In the genomic region with DNA sequence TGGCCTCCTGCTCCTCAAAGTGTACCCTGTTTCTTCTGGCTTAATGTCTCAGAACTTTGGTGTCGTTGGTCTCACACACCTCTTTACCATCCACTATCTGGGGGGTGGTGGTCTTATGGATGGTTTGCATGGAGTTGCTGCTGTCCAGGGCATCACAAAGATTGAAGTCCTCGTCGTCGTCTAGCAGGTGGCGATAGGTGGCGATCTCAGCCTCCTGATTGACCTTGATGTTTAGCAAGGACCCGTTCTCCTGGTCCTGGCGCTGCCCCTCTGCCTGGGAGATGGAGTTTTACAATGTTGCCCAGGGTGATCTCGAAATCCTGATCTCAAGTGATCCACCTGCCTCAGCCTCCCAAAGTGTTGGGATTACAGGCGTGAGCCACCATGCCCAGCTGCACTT, we compare ENCODE assay signal across 15 cellular contexts. TPM values are rescaled to one million over a fixed set of nuclear protein-coding genes. Genes with fewer than 3 reads are reported as not detected.
DNase-seq lines count a peak whose midpoint lies in the region; ATAC-seq, FAIRE-seq and TF ChIP-seq lines count a peak whose summit lies in the region.
"Had no signal": no experiment of that assay in that cellular context is flagged by ENCODE, and none has a peak within 500 bp of the region (broad histone marks: within the 10 kb centered on the region; RNA-seq: fewer than 3 reads in every experiment).

No MANE protein-coding gene starts in this region.

- H3K79me2 ChIP-seq in PC-9 (ENCODE audit: low read depth) = no peaks in the 10 kb centered on the region
- no peaks in the 10 kb centered on the region for H3K79me2 ChIP-seq in endothelial cell of umbilical vein (ENCODE audit: control insufficient read depth, insufficient read depth, low read length)

- dilution Hi-C loops in endothelial cell of umbilical vein (cut with MboI; ENCODE audit: extremely low pct_ligation_motif_present, low sequenced_read_pairs) = no loop called here

- H2AFZ ChIP-seq in PC-9 (no peak overlapping the region), endothelial cell of umbilical vein (ENCODE audit: low read depth, low read length) (no peak overlapping the region)

- 0 out of 2 replicates have a peak, but pooled peaks cover 2% of the 10 kb centered on the region for H3K4me1 ChIP-seq in PC-9 (replicated peaks; ENCODE audit: insufficient read depth)
- H3K4me1 ChIP-seq in endothelial cell of umbilical vein (ENCODE audit: control insufficient read depth, extremely low read depth, insufficient read depth, low read length) = no peaks in the 10 kb centered on the region
- no peaks in the 10 kb centered on the region for H3K4me1 ChIP-seq in upper lobe of right lung
- H3K4me1 ChIP-seq: Peyer's patch had no signal

- intact Hi-C loops in PC-9 (cut with micrococcal nuclease; ENCODE audit: unreplicated experiment) (loop anchor here (10.0 kb wide), 1 partner anchor 329 kb away; no protein-coding TSS in a partner anchor), endothelial cell of umbilical vein (cut with micrococcal nuclease) (no loop called here), upper lobe of right lung (cut with DNase I) (no loop called here)

- H3K36me3 ChIP-seq in PC-9 (ENCODE audit: low read depth) = no peaks in the 10 kb centered on the region
- H3K36me3 ChIP-seq in endothelial cell of umbilical vein (ENCODE audit: control insufficient read depth in 2 of 2, extremely low read depth in 1 of 2, insufficient read depth in 2 of 2, low read length in 2 of 2) = no peaks in the 10 kb centered on the region
- no peaks in the 10 kb centered on the region for H3K36me3 ChIP-seq in upper lobe of right lung
- H3K36me3 ChIP-seq: Peyer's patch had no signal

- no peak for TF ChIP-seq POLR2A in endothelial cell of umbilical vein (IDR thresholded peaks at IDR 0.05; ENCODE audit: low read depth, low read length)

- no peaks in the 10 kb centered on the region for H3K9me1 ChIP-seq in endothelial cell of umbilical vein (replicated peaks; ENCODE audit: control insufficient read depth, extremely low read depth, insufficient read depth, low read length)

- H3K27ac ChIP-seq in PC-9 (no peak overlapping the region), endothelial cell of umbilical vein (ENCODE audit: insufficient read depth, low read depth, low read length) (no peak overlapping the region), upper lobe of right lung (no peak overlapping the region)
- H3K27ac ChIP-seq: Peyer's patch had no signal

- no peak overlapping the region for H3K9ac ChIP-seq in endothelial cell of umbilical vein (replicated peaks; ENCODE audit: extremely low read depth, insufficient read depth, low read length)

- no peaks in the 10 kb centered on the region for H3K27me3 ChIP-seq in PC-9 (ENCODE audit: insufficient read depth, low read depth)
- no peaks in the 10 kb centered on the region for H3K27me3 ChIP-seq in endothelial cell of umbilical vein (ENCODE audit: control insufficient read depth in 2 of 2, insufficient read depth in 2 of 2, low read length in 2 of 2)
- no peaks in the 10 kb centered on the region for H3K27me3 ChIP-seq in upper lobe of right lung
- H3K27me3 ChIP-seq: Peyer's patch had no signal

- H4K20me1 ChIP-seq in PC-9 (ENCODE audit: insufficient read depth) = no peaks in the 10 kb centered on the region
- H4K20me1 ChIP-seq in endothelial cell of umbilical vein (replicated peaks; ENCODE audit: control insufficient read depth, extremely low read depth, insufficient read depth, low read length) = no peaks in the 10 kb centered on the region

- TF ChIP-seq CTCF in PC-9 (conservative IDR thresholded peaks at IDR 0.05) = peak; percentile 69
- TF ChIP-seq CTCF in endothelial cell of umbilical vein (IDR thresholded peaks at IDR 0.05; ENCODE audit: extremely low read depth in 1 of 2, insufficient read depth in 1 of 2, low read depth in 1 of 2, low read length in 2 of 2) = peak in 1 of 2 donors; percentile 22
- TF ChIP-seq CTCF in upper lobe of right lung (IDR thresholded peaks at IDR 0.05) = peak; percentile 9

- POLR2A ChIA-PET in PC-9 (lab: Charles Lee; ENCODE audit: unreplicated experiment) (no interaction called here), endothelial cell of umbilical vein (lab: Charles Lee) (no interaction called here)

- H3K4me2 ChIP-seq in PC-9 (0 out of 2 replicates have a peak overlapping the region, but pooled peaks have one; percentile 40), endothelial cell of umbilical vein (ENCODE audit: insufficient read depth, low read length) (no peak overlapping the region)
- H3K4me2 ChIP-seq: smooth muscle cell had no signal

- H3F3A ChIP-seq in PC-9 (ENCODE audit: insufficient read depth, low read depth) = no peaks in the 10 kb centered on the region

- H3K9me2 ChIP-seq in PC-9 (ENCODE audit: insufficient read depth) = no peaks in the 10 kb centered on the region

- BruUV-seq in PC-9 (replicated peaks; lab: Mats Ljungman, UMichigan) (no TSS peak), endothelial cell of umbilical vein (replicated peaks; lab: Mats Ljungman, UMichigan) (no TSS peak)

- FAIRE-seq in endothelial cell of umbilical vein (lab: Jason Lieb, UNC) = no peak

- CTCF ChIA-PET in PC-9 (lab: Charles Lee) (interaction anchor here (0.7 kb wide), 1 partner anchor 165 kb away, joined by 4 read pairs; no protein-coding TSS in a partner anchor), endothelial cell of umbilical vein (lab: Charles Lee) (no interaction called here)

- DNase-seq in NCI-H82 (lab: John Stamatoyannopoulos, UW) = peak; percentile 70
- no peak for DNase-seq in NCI-H82 treated with DMSO at 0.1 percent for 48 hours (lab: John Stamatoyannopoulos, UW; ENCODE audit: unreplicated experiment)
- DNase-seq in PC-9 = peak in 1 of 2 experiments; percentile 39
- DNase-seq in endothelial cell of umbilical vein (ENCODE audit: low read depth, low spot score) = peak; percentile 31
- no peak for DNase-seq in upper lobe of right lung
- no peak for DNase-seq in COLO829 (ENCODE audit: low spot score)
- DNase-seq in C1 segment of cervical spinal cord (lab: John Stamatoyannopoulos, UW) = no peak
- DNase-seq: activated CD4-positive, alpha-beta T cell treated with anti-CD3 and anti-CD28 coated beads, Interleukin-2, amount 50 U/mL, for 48 hours; aorta; Calu3; immature natural killer cell; occipital lobe; Peyer's patch had no signal

- H3K9me3 ChIP-seq in PC-9 (ENCODE audit: insufficient read depth, low read depth) (no peaks in the 10 kb centered on the region), endothelial cell of umbilical vein (replicated peaks; ENCODE audit: control insufficient read depth, insufficient read depth, low read length) (no peaks in the 10 kb centered on the region), upper lobe of right lung (no peaks in the 10 kb centered on the region)
- H3K9me3 ChIP-seq: Peyer's patch had no signal

- no peak overlapping the region for H3K4me3 ChIP-seq in PC-9
- no peak overlapping the region for H3K4me3 ChIP-seq in endothelial cell of umbilical vein (replicated peaks in 1 of 3; ENCODE audit: insufficient read depth in 1 of 3, low read depth in 1 of 3, low read length in 3 of 3)
- H3K4me3 ChIP-seq in upper lobe of right lung = no peak overlapping the region
- H3K4me3 ChIP-seq: Peyer's patch, smooth muscle cell had no signal

- ATAC-seq in upper lobe of right lung (no peak), HG03097 (IDR thresholded peaks at IDR 0.05; ENCODE audit: low FRiP score, unreplicated experiment) (no peak)

TF ChIP-seq in endothelial cell of umbilical vein, 7 proteins besides CTCF, POLR2A, EP300 and RAD21:
- TF ChIP-seq, protein P1, sequence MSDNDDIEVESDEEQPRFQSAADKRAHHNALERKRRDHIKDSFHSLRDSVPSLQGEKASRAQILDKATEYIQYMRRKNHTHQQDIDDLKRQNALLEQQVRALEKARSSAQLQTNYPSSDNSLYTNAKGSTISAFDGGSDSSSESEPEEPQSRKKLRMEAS (IDR thresholded peaks at IDR 0.05; ENCODE audit: insufficient read depth, insufficient read length) = no peak
- no peak for TF ChIP-seq GATA2 (IDR thresholded peaks at IDR 0.05; ENCODE audit: insufficient read depth, insufficient read length, low read depth, low read length)
- no peak for TF ChIP-seq POLR2AphosphoS5 (IDR thresholded peaks at IDR 0.05; ENCODE audit: insufficient read depth, low read depth, low read length)

RNA-seq across cellular contexts. Expression of gene HELZ, which starts 31.1 kb away (rescaled TPM):
- total RNA-seq in PC-9 (2021) (35.1 and 38.0 TPM in 2 replicates), endothelial cell of umbilical vein (47.3 and 47.5 TPM in 2 replicates), upper lobe of right lung (72.5 TPM)
- 7.5 and 8.0 TPM in 2 replicates for polyA plus RNA-seq in endothelial cell of umbilical vein
- 7.0 and 7.4 TPM in 2 replicates for polyA plus RNA-seq in endothelial cell of umbilical vein (2011; cell fraction: cytosol; rRNA removed)
- polyA plus RNA-seq in endothelial cell of umbilical vein (2011; cell fraction: nucleus; rRNA removed) = 22.2 and 23.1 TPM in 2 replicates
- polyA plus RNA-seq in endothelial cell of umbilical vein (2012) = 9.5 and 19.9 TPM in 2 replicates
- 50.8 and 55.4 TPM in 2 replicates for polyA minus RNA-seq in endothelial cell of umbilical vein
- 17.8 TPM for polyA minus RNA-seq in endothelial cell of umbilical vein (2011; cell fraction: cytosol; rRNA and poly(A)+ RNA removed)
- 96.2 and 138 TPM in 2 replicates for polyA minus RNA-seq in endothelial cell of umbilical vein (2011; cell fraction: nucleus; rRNA and poly(A)+ RNA removed)

Comparison
In these comparisons a context has a peak if more than half of its experiments do, and no peak if none do; other contexts are left out.
1. DNase-seq: peak in NCI-H82 (single experiment) and endothelial cell of umbilical vein (single experiment); none in NCI-H82 treated with DMSO at 0.1 percent for 48 hours (single experiment), upper lobe of right lung (single experiment), COLO829 (single experiment) and C1 segment of cervical spinal cord (0 of 14).